8 cellular contexts compared by ENCODE assay signal in genomic region chr19:13150187-13150918, GRCh38. TPM values are rescaled to one million over a fixed set of nuclear protein-coding genes. Genes with fewer than 3 reads are reported as not detected.
DNase-seq lines count a peak whose midpoint lies in the region; ATAC-seq, FAIRE-seq and TF ChIP-seq lines count a peak whose summit lies in the region.

IER2 (plus strand) TSS chr19:13150411; CDS start chr19:13153187, 2,776 bp downstream.
STX10 (minus strand) TSS chr19:13150375; CDS start chr19:13150173, 202 bp downstream.

- no peak for FAIRE-seq in urothelium cell line (lab: Jason Lieb, UNC)

- intact Hi-C loops in T-helper 2 cell treated with Interferon-gamma antibody and Interleukin-4, amounts not matched to agents 100 ng/mL and 5 ng/mL, for 36 hours (cut with micrococcal nuclease), result loop anchor here (1.0 to 5.0 kb wide), 8 partner anchors 18 to 930 kb away; partner anchors contain the start of genes CALR, JUNB and ZSWIM4
- intact Hi-C loops in left ventricle myocardium superior (cut with micrococcal nuclease), result no loop called here

- DNase-seq in GM12865 (ENCODE audit: low read depth) (peak; percentile 96), NCI-H187 (lab: John Stamatoyannopoulos, UW) (peak; percentile 32 to 77), amygdala (lab: John Stamatoyannopoulos, UW) (peak; percentile 72 to 97 (median 93)), left ventricle myocardium superior (peak; percentile 96), pulmonary artery endothelial cell (ENCODE audit: low read depth, low spot score) (peak; percentile 92), urothelium cell line (ENCODE audit: low spot score) (peak; percentile 82)

- peak; percentile 55 for TF ChIP-seq CTCF in GM12865 (IDR thresholded peaks at IDR 0.05; ENCODE audit: insufficient read depth, low read depth, low read length, missing control alignments)

- H3K4me3 ChIP-seq in GM12865 (ENCODE audit: low read depth, low read length), result peak within 1 kb of the TSS; percentile 95

- peak; percentile 44 for ATAC-seq in HG02798 (IDR thresholded peaks at IDR 0.05; ENCODE audit: poor library complexity, unreplicated experiment)
- peak; percentile 73 for ATAC-seq in left ventricle myocardium superior

RNA-seq across cellular contexts. Expression of gene IER2, which starts in this region (rescaled TPM):
- 179 and 188 TPM in 2 replicates for total RNA-seq in T-helper 2 cell treated with Interferon-gamma antibody and Interleukin-4, amounts not matched to agents 100 ng/mL and 5 ng/mL, for 36 hours
- 19.8 TPM for total RNA-seq in left ventricle myocardium superior
- total RNA-seq in pulmonary artery endothelial cell, result 24.4 and 27.4 TPM in 2 replicates

RNA-seq across cellular contexts. Expression of gene STX10, which starts in this region (rescaled TPM):
- 56.2 and 56.6 TPM in 2 replicates for total RNA-seq in T-helper 2 cell treated with Interferon-gamma antibody and Interleukin-4, amounts not matched to agents 100 ng/mL and 5 ng/mL, for 36 hours
- total RNA-seq in left ventricle myocardium superior (46.4 TPM), pulmonary artery endothelial cell (67.4 and 88.2 TPM in 2 replicates)

Comparison
In these comparisons a context has a peak if more than half of its experiments do, and no peak if none do; other contexts are left out.
1. Peak in every context shown above with its lines: DNase-seq, ATAC-seq and H3K4me3 ChIP-seq.